24 cellular contexts compared by ENCODE assay signal in genomic region chr1:167997037-167997575, GRCh38.
"Had no signal": no experiment of that assay in that cellular context is flagged by ENCODE, and none has a peak within 500 bp of the region (broad histone marks: within the 10 kb centered on the region; RNA-seq: fewer than 3 reads in every experiment).

No MANE protein-coding gene starts in this region.

- H3K27me3 Mint-ChIP-seq: naive B cell; natural killer cell treated with Interleukin-12 subunit alpha and Interleukin-12 subunit beta and Interleukin-15 and Interleukin-18, amount 100 ng/mL, for 72 hours; progenitor cell of endocrine pancreas; stimulated activated memory B cell treated with anti-CD40 and anti-IgM and Interleukin-4, amounts not matched to agents 10 μg/mL and 1 μg/mL and 100 μg/mL, for 72 hours had no signal

- H3K4me3 ChIP-seq: dorsolateral prefrontal cortex, gastrocnemius medialis, heart right ventricle, left lung, neural progenitor cell, right lobe of liver, skin epidermis, spleen, thoracic aorta, tibial nerve, upper lobe of left lung had no signal

- H3K9me3 Mint-ChIP-seq: naive B cell; natural killer cell treated with Interleukin-12 subunit alpha and Interleukin-12 subunit beta and Interleukin-15 and Interleukin-18, amount 100 ng/mL, for 72 hours; neural progenitor cell; stimulated activated memory B cell treated with anti-CD40 and anti-IgM and Interleukin-4, amounts not matched to agents 10 μg/mL and 1 μg/mL and 100 μg/mL, for 72 hours had no signal

- DNase-seq: dorsolateral prefrontal cortex; effector CD4-positive, alpha-beta T cell; foreskin fibroblast; gastrocnemius medialis; glutamatergic neuron; heart right ventricle; hippocampal formation; left cardiac atrium; left lung; mesenchymal stem cell; naive B cell; right lobe of liver; spleen; stimulated activated CD4-positive, alpha-beta T cell treated with anti-CD3 and anti-CD28 coated beads, Interleukin-4, amount 100 ng/mL, for 4 hours; stimulated activated naive CD8-positive, alpha-beta T cell treated with anti-CD3 and anti-CD28 coated beads, Interleukin-15, Interleukin-2, amounts not matched to agents 100 U/mL and 50 U/mL, for 24 hours; upper lobe of left lung had no signal

- H3K27ac Mint-ChIP-seq: naive B cell; natural killer cell treated with Interleukin-12 subunit alpha and Interleukin-12 subunit beta and Interleukin-15 and Interleukin-18, amount 100 ng/mL, for 72 hours; neural progenitor cell; progenitor cell of endocrine pancreas; stimulated activated memory B cell treated with anti-CD40 and anti-IgM and Interleukin-4, amounts not matched to agents 10 μg/mL and 1 μg/mL and 100 μg/mL, for 72 hours had no signal

- H3K4me3 Mint-ChIP-seq: naive B cell; natural killer cell treated with Interleukin-12 subunit alpha and Interleukin-12 subunit beta and Interleukin-15 and Interleukin-18, amount 100 ng/mL, for 72 hours; neural progenitor cell; stimulated activated memory B cell treated with anti-CD40 and anti-IgM and Interleukin-4, amounts not matched to agents 10 μg/mL and 1 μg/mL and 100 μg/mL, for 72 hours had no signal

- ATAC-seq: esophagus mucosa; gastrocnemius medialis; left cardiac atrium; left lung; natural killer cell treated with Interleukin-12 subunit alpha and Interleukin-12 subunit beta and Interleukin-15 and Interleukin-18, amount 100 ng/mL, for 72 hours; right lobe of liver; stimulated activated memory B cell treated with anti-CD40 and anti-IgM and Interleukin-4, amounts not matched to agents 10 μg/mL and 1 μg/mL and 100 μg/mL, for 72 hours; stimulated activated naive CD8-positive, alpha-beta T cell treated with anti-CD3 and anti-CD28 coated beads, Interleukin-15, Interleukin-2, amounts not matched to agents 100 U/mL and 50 U/mL, for 24 hours had no signal

- H3K4me1 Mint-ChIP-seq: naive B cell; neural progenitor cell; stimulated activated memory B cell treated with anti-CD40 and anti-IgM and Interleukin-4, amounts not matched to agents 10 μg/mL and 1 μg/mL and 100 μg/mL, for 72 hours had no signal
